In the genomic region with DNA sequence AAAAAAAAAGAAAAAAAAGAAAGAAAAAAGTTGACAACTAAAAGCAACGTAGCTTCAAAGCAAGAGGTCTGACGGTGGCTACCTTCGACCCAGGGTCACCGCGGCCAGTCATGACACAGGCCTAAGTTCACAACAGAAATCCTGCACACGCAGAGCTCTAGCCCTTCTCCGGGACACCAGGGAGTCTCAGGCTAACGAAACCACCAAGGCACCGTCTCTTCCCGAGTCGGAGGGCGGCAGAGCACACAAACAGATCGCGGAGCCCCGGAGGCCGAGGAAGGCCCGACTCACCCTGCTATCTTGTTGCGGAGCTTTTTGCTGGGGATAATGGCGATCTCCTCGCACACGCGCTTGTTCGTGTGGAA, we compare ENCODE assay signal across 8 cellular contexts. TPM values are rescaled to one million over a fixed set of nuclear protein-coding genes. Genes with fewer than 3 reads are reported as not detected.
DNase-seq lines count a peak whose midpoint lies in the region; ATAC-seq and TF ChIP-seq lines count a peak whose summit lies in the region.

No MANE protein-coding gene starts in this region.

- H3K4me1 ChIP-seq in cardiac muscle cell (ENCODE audit: low read depth) = peaks cover 17% of the 10 kb centered on the region
- peaks cover 48% of the 10 kb centered on the region for H3K4me1 ChIP-seq in adipocyte (ENCODE audit: control insufficient read depth, insufficient read depth, low read length)
- peaks cover 18% of the 10 kb centered on the region for H3K4me1 ChIP-seq in iPS-20b (ENCODE audit: insufficient read depth, low read length)

- H3K4me3 ChIP-seq in cardiac muscle cell (peak overlapping the region; percentile 92), adipocyte (ENCODE audit: low read length) (peak overlapping the region; percentile 99), iPS-20b (ENCODE audit: low read length) (peak overlapping the region; percentile 96)

- no peak for ATAC-seq in Right ventricle myocardium inferior
- ATAC-seq in stimulated activated naive CD8-positive, alpha-beta T cell treated with anti-CD3 and anti-CD28 coated beads, Interleukin-15, Interleukin-2, amounts not matched to agents 100 U/mL and 50 U/mL, for 24 hours = no peak
- ATAC-seq in GM21515 (IDR thresholded peaks at IDR 0.05; ENCODE audit: unreplicated experiment) = no peak

- H3K9me3 ChIP-seq in cardiac muscle cell (ENCODE audit: low read depth) = no peaks in the 10 kb centered on the region
- H3K9me3 ChIP-seq in adipocyte (ENCODE audit: control insufficient read depth, low read length) = no peaks in the 10 kb centered on the region
- H3K9me3 ChIP-seq in iPS-20b (ENCODE audit: insufficient read depth, low read depth, low read length) = no peaks in the 10 kb centered on the region

- H3K36me3 ChIP-seq in cardiac muscle cell (peaks cover 31% of the 10 kb centered on the region), adipocyte (ENCODE audit: control insufficient read depth, insufficient read depth, low read length, severe bottlenecking) (peaks cover 40% of the 10 kb centered on the region), iPS-20b (ENCODE audit: insufficient read depth, low read depth, low read length) (peaks cover 51% of the 10 kb centered on the region)

- H3K27ac ChIP-seq in cardiac muscle cell (peak overlapping the region; percentile 67), iPS-20b (ENCODE audit: low read length) (peak overlapping the region; percentile 97)

- H3K9ac ChIP-seq in adipocyte (ENCODE audit: low read length) (peak overlapping the region; percentile 100), iPS-20b (ENCODE audit: low read depth, low read length) (peak overlapping the region; percentile 100)

- H3K27me3 ChIP-seq in cardiac muscle cell (no peaks in the 10 kb centered on the region), adipocyte (replicated peaks; ENCODE audit: control insufficient read depth, insufficient read depth, low read length) (no peaks in the 10 kb centered on the region), iPS-20b (ENCODE audit: insufficient read depth, low read length) (no peaks in the 10 kb centered on the region)

- TF ChIP-seq CTCF in cardiac muscle cell (IDR thresholded peaks at IDR 0.05; ENCODE audit: low read depth, low read length) = no peak

- intact Hi-C loops in Right ventricle myocardium inferior (cut with DNase I) = loop anchor here (5.0 kb wide), 1 partner anchor 213 kb away; no protein-coding TSS in a partner anchor

- DNase-seq in cardiac muscle cell (ENCODE audit: low read depth in 1 of 2, low spot score in 1 of 2) = no peak
- no peak for DNase-seq in Right ventricle myocardium inferior (ENCODE audit: missing footprints)
- peak; percentile 41 for DNase-seq in adipocyte (ENCODE audit: low read depth)
- DNase-seq in stimulated activated naive CD8-positive, alpha-beta T cell treated with anti-CD3 and anti-CD28 coated beads, Interleukin-15, Interleukin-2, amounts not matched to agents 100 U/mL and 50 U/mL, for 24 hours = peak; percentile 19
- no peak for DNase-seq in T-helper 9 cell
- DNase-seq in OCI-M2 (lab: John Stamatoyannopoulos, UW; ENCODE audit: unreplicated experiment) = no peak

RNA-seq across cellular contexts. Expression of gene RPS17, which starts 0.6 kb away (rescaled TPM):
- 1,419 and 2,366 TPM in 2 replicates for total RNA-seq in cardiac muscle cell
- 596 and 663 TPM in 2 replicates for polyA plus RNA-seq in cardiac muscle cell
- total RNA-seq in Right ventricle myocardium inferior = 867 TPM

Comparison
In these comparisons a context has a peak if more than half of its experiments do, and no peak if none do; other contexts are left out.
1. DNase-seq: peak in adipocyte (single experiment) and stimulated activated naive CD8-positive, alpha-beta T cell treated with anti-CD3 and anti-CD28 coated beads, Interleukin-15, Interleukin-2, amounts not matched to agents 100 U/mL and 50 U/mL, for 24 hours (single experiment); none in cardiac muscle cell (0 of 2), Right ventricle myocardium inferior (single experiment), T-helper 9 cell (single experiment) and OCI-M2 (single experiment).
2. Peak in every context shown above with its lines, with median percentiles within 50 percentile points of each other: H3K4me3 ChIP-seq.